Comparison of ENCODE assay signal across 14 cellular contexts in the genomic region with DNA sequence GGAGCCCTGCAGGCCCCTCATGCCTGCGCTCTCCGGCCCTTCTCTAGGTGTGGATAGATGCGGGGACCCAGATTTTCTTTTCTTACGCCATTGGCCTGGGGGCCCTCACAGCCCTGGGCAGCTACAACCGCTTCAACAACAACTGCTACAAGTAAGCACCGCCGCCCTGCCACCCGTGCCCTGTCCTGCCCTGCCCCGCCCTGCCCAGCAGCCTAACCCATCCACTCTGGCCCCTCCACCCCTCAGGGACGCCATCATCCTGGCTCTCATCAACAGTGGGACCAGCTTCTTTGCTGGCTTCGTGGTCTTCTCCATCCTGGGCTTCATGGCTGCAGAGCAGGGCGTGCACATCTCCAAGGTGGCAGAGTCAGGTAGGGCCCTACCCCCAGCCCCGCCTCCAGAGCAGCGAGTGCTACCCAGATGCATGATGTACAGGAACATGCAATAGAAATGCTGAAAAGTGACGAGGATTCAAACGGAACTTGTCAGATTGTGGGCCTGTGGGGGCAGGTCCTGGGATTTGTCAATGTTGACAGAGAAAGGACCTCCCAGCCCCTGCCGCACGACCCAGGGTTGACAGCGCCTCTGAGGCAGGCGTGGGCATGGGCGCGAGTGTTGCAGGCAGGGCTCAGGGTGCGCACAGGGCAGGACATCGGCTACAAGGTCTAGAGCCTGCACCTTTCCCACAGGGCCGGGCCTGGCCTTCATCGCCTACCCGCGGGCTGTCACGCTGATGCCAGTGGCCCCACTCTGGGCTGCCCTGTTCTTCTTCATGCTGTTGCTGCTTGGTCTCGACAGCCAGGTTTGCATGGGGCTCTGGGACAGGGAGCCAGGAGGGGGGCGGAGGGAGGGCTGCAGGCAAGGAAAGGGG. TPM values are rescaled to one million over a fixed set of nuclear protein-coding genes. Genes with fewer than 3 reads are reported as not detected.
"Had no signal": no experiment of that assay in that cellular context is flagged by ENCODE, and none has a peak within 500 bp of the region (broad histone marks: within the 10 kb centered on the region; RNA-seq: fewer than 3 reads in every experiment).

No MANE protein-coding gene starts in this region.

- H3K4me1 ChIP-seq: upper lobe of right lung had no signal

- H3K4me1 Mint-ChIP-seq: natural killer cell had no signal

- H3K36me3 Mint-ChIP-seq: activated naive CD8-positive, alpha-beta T cell; natural killer cell had no signal

- H3K9me3 ChIP-seq: stomach, thoracic aorta, upper lobe of right lung had no signal

- H3K27me3 ChIP-seq: stomach, upper lobe of right lung had no signal

- H3K27ac Mint-ChIP-seq: activated naive CD8-positive, alpha-beta T cell; natural killer cell had no signal

- H3K4me3 Mint-ChIP-seq: activated naive CD8-positive, alpha-beta T cell; effector memory CD8-positive, alpha-beta T cell; natural killer cell had no signal

- H3K36me3 ChIP-seq: thoracic aorta, upper lobe of right lung had no signal

- ATAC-seq: effector memory CD8-positive, alpha-beta T cell; natural killer cell; upper lobe of right lung had no signal

- H3K27ac ChIP-seq: stomach, thoracic aorta, upper lobe of right lung had no signal

- H3K27me3 Mint-ChIP-seq: activated naive CD8-positive, alpha-beta T cell; effector memory CD8-positive, alpha-beta T cell had no signal

- DNase-seq: activated CD4-positive, alpha-beta T cell treated with anti-CD3 and anti-CD28 coated beads, Interleukin-2, amount 50 U/mL, for 48 hours; effector memory CD8-positive, alpha-beta T cell; foreskin fibroblast; kidney glomerular epithelial cell; natural killer cell; retina; stimulated activated CD4-positive, alpha-beta T cell treated with anti-CD3 and anti-CD28 coated beads, Interleukin-2, amount 100 ng/mL, for 24 hours; stomach; SW 1271; T-helper 2 cell; upper lobe of right lung had no signal

- H3K4me3 ChIP-seq: stomach, thoracic aorta, upper lobe of right lung had no signal

- H3K9me3 Mint-ChIP-seq: effector memory CD8-positive, alpha-beta T cell; natural killer cell had no signal

RNA-seq across cellular contexts. Expression of a gene that starts 19.8 kb away (rescaled TPM):
- total RNA-seq: dermis microvascular lymphatic vessel endothelial cell had no signal

RNA-seq across cellular contexts. Expression of a gene that starts 46.4 kb away (rescaled TPM):
- total RNA-seq: natural killer cell, thoracic aorta, upper lobe of right lung had no signal
